Comparison of ENCODE assay signal across 13 cellular contexts in genomic region chr12:10372534-10372931, GRCh38. TPM values are rescaled to one million over a fixed set of nuclear protein-coding genes. Genes with fewer than 3 reads are reported as not detected.
DNase-seq lines count a peak whose midpoint lies in the region; ATAC-seq and TF ChIP-seq lines count a peak whose summit lies in the region.
"Had no signal": no experiment of that assay in that cellular context is flagged by ENCODE, and none has a peak within 500 bp of the region (broad histone marks: within the 10 kb centered on the region; RNA-seq: fewer than 3 reads in every experiment).

No MANE protein-coding gene starts in this region.

- H3K4me1 ChIP-seq in right lobe of liver: no peaks in the 10 kb centered on the region
- H3K4me1 ChIP-seq in upper lobe of right lung: no peaks in the 10 kb centered on the region

- no peak for DNase-seq in activated T-cell treated with anti-CD3 and anti-CD28 coated beads, Interleukin-2, amount 50 U/mL, for 72 hours
- no peak for DNase-seq in activated T-cell treated with anti-CD3 and anti-CD28 coated beads, Interleukin-2, amount 50 U/mL, for 48 hours
- no peak for DNase-seq in activated naive CD8-positive, alpha-beta T cell treated with anti-CD3 and anti-CD28 coated beads for 36 hours
- DNase-seq in right lobe of liver: no peak
- DNase-seq in upper lobe of right lung: no peak
- DNase-seq in T-helper 2 cell treated with Interferon-gamma antibody and Interleukin-4, amounts not matched to agents 5 μg/mL and 100 μg/mL, for 36 hours (ENCODE audit: low spot score): no peak
- DNase-seq in SW480 (ENCODE audit: low spot score): no peak
- DNase-seq: activated naive CD4-positive, alpha-beta T cell treated with anti-CD3 and anti-CD28 coated beads for 36 hours; NCI-H2029 treated with DMSO at 0.1 percent for 48 hours; RPMI8226 had no signal

- H3K36me3 Mint-ChIP-seq in activated T-cell treated with anti-CD3 and anti-CD28 coated beads, Interleukin-2, amount 50 U/mL, for 72 hours (ENCODE audit: insufficient read depth in 2 of 2): peaks cover 10 to 21% of the 10 kb centered on the region in 2 donors
- peaks cover 79% of the 10 kb centered on the region for H3K36me3 Mint-ChIP-seq in activated naive CD8-positive, alpha-beta T cell treated with anti-CD3 and anti-CD28 coated beads for 36 hours
- no peaks in the 10 kb centered on the region for H3K36me3 Mint-ChIP-seq in T-helper 2 cell treated with Interferon-gamma antibody and Interleukin-4, amounts not matched to agents 5 μg/mL and 100 μg/mL, for 36 hours (ENCODE audit: low read depth)

- WGBS in right lobe of liver (ENCODE audit: insufficient coverage, low coverage, low lambda C conversion rate, missing lambda C conversion rate): 14% methylated on average over 1 of the region's 2 CpGs

- no peaks in the 10 kb centered on the region for H3K9me3 Mint-ChIP-seq in activated T-cell treated with anti-CD3 and anti-CD28 coated beads, Interleukin-2, amount 50 U/mL, for 72 hours
- peaks cover 11% of the 10 kb centered on the region for H3K9me3 Mint-ChIP-seq in activated naive CD8-positive, alpha-beta T cell treated with anti-CD3 and anti-CD28 coated beads for 36 hours
- peaks cover 4% of the 10 kb centered on the region for H3K9me3 Mint-ChIP-seq in T-helper 2 cell treated with Interferon-gamma antibody and Interleukin-4, amounts not matched to agents 5 μg/mL and 100 μg/mL, for 36 hours
- H3K9me3 Mint-ChIP-seq: activated naive CD4-positive, alpha-beta T cell treated with anti-CD3 and anti-CD28 coated beads for 36 hours had no signal

- no peaks in the 10 kb centered on the region for H3K9me3 ChIP-seq in right lobe of liver
- no peaks in the 10 kb centered on the region for H3K9me3 ChIP-seq in upper lobe of right lung

- H3K27me3 Mint-ChIP-seq in activated T-cell treated with anti-CD3 and anti-CD28 coated beads, Interleukin-2, amount 50 U/mL, for 72 hours (ENCODE audit: low read depth): no peaks in the 10 kb centered on the region
- no peaks in the 10 kb centered on the region for H3K27me3 Mint-ChIP-seq in activated naive CD8-positive, alpha-beta T cell treated with anti-CD3 and anti-CD28 coated beads for 36 hours
- H3K27me3 Mint-ChIP-seq in T-helper 2 cell treated with Interferon-gamma antibody and Interleukin-4, amounts not matched to agents 5 μg/mL and 100 μg/mL, for 36 hours (ENCODE audit: low read depth): peaks cover 18% of the 10 kb centered on the region

- H3K27ac Mint-ChIP-seq in activated T-cell treated with anti-CD3 and anti-CD28 coated beads, Interleukin-2, amount 50 U/mL, for 72 hours: peak overlapping the region; percentile 88
- H3K27ac Mint-ChIP-seq in activated naive CD8-positive, alpha-beta T cell treated with anti-CD3 and anti-CD28 coated beads for 36 hours: peak overlapping the region; percentile 97
- H3K27ac Mint-ChIP-seq in T-helper 2 cell treated with Interferon-gamma antibody and Interleukin-4, amounts not matched to agents 5 μg/mL and 100 μg/mL, for 36 hours: no peak overlapping the region
- H3K27ac Mint-ChIP-seq: activated naive CD4-positive, alpha-beta T cell treated with anti-CD3 and anti-CD28 coated beads for 36 hours had no signal

- H3K36me3 ChIP-seq in right lobe of liver (no peaks in the 10 kb centered on the region), upper lobe of right lung (no peaks in the 10 kb centered on the region)

- H3K4me3 ChIP-seq in right lobe of liver (no peak overlapping the region), upper lobe of right lung (no peak overlapping the region)

- no peak overlapping the region for H3K27ac ChIP-seq in right lobe of liver
- no peak overlapping the region for H3K27ac ChIP-seq in upper lobe of right lung

- H3K4me1 Mint-ChIP-seq in activated T-cell treated with anti-CD3 and anti-CD28 coated beads, Interleukin-2, amount 50 U/mL, for 72 hours (ENCODE audit: low read depth): peaks cover 45% of the 10 kb centered on the region
- peaks cover 76% of the 10 kb centered on the region for H3K4me1 Mint-ChIP-seq in activated naive CD8-positive, alpha-beta T cell treated with anti-CD3 and anti-CD28 coated beads for 36 hours
- peaks cover 10% of the 10 kb centered on the region for H3K4me1 Mint-ChIP-seq in T-helper 2 cell treated with Interferon-gamma antibody and Interleukin-4, amounts not matched to agents 5 μg/mL and 100 μg/mL, for 36 hours (ENCODE audit: low read depth)

- no peaks in the 10 kb centered on the region for H3K27me3 ChIP-seq in right lobe of liver
- no peaks in the 10 kb centered on the region for H3K27me3 ChIP-seq in upper lobe of right lung

- no peak for TF ChIP-seq POLR2A in right lobe of liver (IDR thresholded peaks at IDR 0.05)

- peak overlapping the region in 1 of 2 donors; percentile 65 for H3K4me3 Mint-ChIP-seq in activated T-cell treated with anti-CD3 and anti-CD28 coated beads, Interleukin-2, amount 50 U/mL, for 72 hours
- H3K4me3 Mint-ChIP-seq in activated naive CD8-positive, alpha-beta T cell treated with anti-CD3 and anti-CD28 coated beads for 36 hours: peak overlapping the region; percentile 40
- no peak overlapping the region for H3K4me3 Mint-ChIP-seq in T-helper 2 cell treated with Interferon-gamma antibody and Interleukin-4, amounts not matched to agents 5 μg/mL and 100 μg/mL, for 36 hours
- H3K4me3 Mint-ChIP-seq: activated naive CD4-positive, alpha-beta T cell treated with anti-CD3 and anti-CD28 coated beads for 36 hours had no signal

- intact Hi-C loops in right lobe of liver (cut with DNase I): no loop called here
- intact Hi-C loops in upper lobe of right lung (cut with DNase I): no loop called here

- TF ChIP-seq CTCF in right lobe of liver (IDR thresholded peaks at IDR 0.05): no peak
- no peak for TF ChIP-seq CTCF in upper lobe of right lung (IDR thresholded peaks at IDR 0.05)

- ATAC-seq in activated T-cell treated with anti-CD3 and anti-CD28 coated beads, Interleukin-2, amount 50 U/mL, for 72 hours (replicated peaks in 1 of 2): peak; percentile 36 to 70
- ATAC-seq in right lobe of liver (peak; percentile 30 to 57 (median 48)), upper lobe of right lung (peak; percentile 78), HG02981 (IDR thresholded peaks at IDR 0.05; ENCODE audit: unreplicated experiment) (no peak)

RNA-seq across cellular contexts. Expression of gene KLRK1, which starts 17.3 kb away (rescaled TPM):
- 10 to 100 TPM; 18.9 to 23.6 TPM for total RNA-seq in activated T-cell treated with anti-CD3 and anti-CD28 coated beads, Interleukin-2, amount 50 U/mL, for 72 hours
- 100 to 1,000 TPM; 112 to 114 TPM for total RNA-seq in activated naive CD8-positive, alpha-beta T cell treated with anti-CD3 and anti-CD28 coated beads for 36 hours
- total RNA-seq in right lobe of liver (1 to 10 TPM in 3 of 6 experiments, under 1 TPM in 3; 0.24 to 1.5 (median 1.0) TPM), upper lobe of right lung (8.1 TPM)

RNA-seq across cellular contexts. Expression of gene KLRC4, which starts 37.0 kb away (rescaled TPM):
- total RNA-seq in activated T-cell treated with anti-CD3 and anti-CD28 coated beads, Interleukin-2, amount 50 U/mL, for 72 hours: 1 to 10 TPM; 6.1 to 7.1 TPM
- total RNA-seq in activated naive CD8-positive, alpha-beta T cell treated with anti-CD3 and anti-CD28 coated beads for 36 hours: 1 to 10 TPM; 2.4 TPM
- under 1 TPM in 1 of 6 experiments, not detected in 5; 0.39 TPM for total RNA-seq in right lobe of liver
- total RNA-seq in upper lobe of right lung: 1.9 TPM
- total RNA-seq: activated naive CD4-positive, alpha-beta T cell treated with anti-CD3 and anti-CD28 coated beads for 36 hours; myocyte had no signal

RNA-seq across cellular contexts. Expression of gene KLRC3, which starts 47.9 kb away (rescaled TPM):
- 1 to 10 TPM; 2.5 to 2.8 TPM for total RNA-seq in activated T-cell treated with anti-CD3 and anti-CD28 coated beads, Interleukin-2, amount 50 U/mL, for 72 hours
- 1 to 10 TPM in 1 of 2 experiments, under 1 TPM in 1; 0.64 to 1.1 TPM for total RNA-seq in activated naive CD8-positive, alpha-beta T cell treated with anti-CD3 and anti-CD28 coated beads for 36 hours
- total RNA-seq in right lobe of liver: not detected
- total RNA-seq in upper lobe of right lung: not detected
- total RNA-seq: activated naive CD4-positive, alpha-beta T cell treated with anti-CD3 and anti-CD28 coated beads for 36 hours; myocyte; subcutaneous adipose tissue had no signal

Comparison
In these comparisons a context has a peak if more than half of its experiments do, and no peak if none do; other contexts are left out.
1. RNA of gene KLRK1, which starts 17.3 kb away (total RNA-seq): 112 to 114 TPM in activated naive CD8-positive, alpha-beta T cell treated with anti-CD3 and anti-CD28 coated beads for 36 hours; 18.9 to 23.6 TPM in activated T-cell treated with anti-CD3 and anti-CD28 coated beads, Interleukin-2, amount 50 U/mL, for 72 hours, 8.1 TPM in upper lobe of right lung (single experiment) and 0.24 to 1.5 TPM in right lobe of liver; every median in the first group is over 4 times any median in the second.